19 cellular contexts compared by ENCODE assay signal in genomic region chr6:169938731-169939130, GRCh38.
"Had no signal": no experiment of that assay in that cellular context is flagged by ENCODE, and none has a peak within 500 bp of the region (broad histone marks: within the 10 kb centered on the region; RNA-seq: fewer than 3 reads in every experiment).

No MANE protein-coding gene starts in this region.

- H3K4me3 ChIP-seq: MG63 had no signal

- DNase-seq: IMR-90, Karpas-422, KG1, MG63, NCI-H1092 treated with DMSO at 0.1 percent for 48 hours, NCI-H1436, NCI-H187, NCI-H2029, NCI-H2081 treated with DMSO at 0.1 percent for 48 hours, NCI-H2171, NCI-H226, NCI-H446, NCI-H510A, NCI-H524 treated with DMSO at 0.1 percent for 48 hours, NCI-H69, NCI-H774, RPMI8226, SHP77, SK-N-SH had no signal

- H3K9me3 ChIP-seq: SK-N-SH had no signal

- H3K4me2 ChIP-seq: SK-N-SH had no signal

- H3K36me3 ChIP-seq: MG63 had no signal

- H3K9ac ChIP-seq: SK-N-SH had no signal

- H3K27me3 ChIP-seq: MG63 had no signal
